9 cellular contexts compared by ENCODE assay signal in the genomic region with DNA sequence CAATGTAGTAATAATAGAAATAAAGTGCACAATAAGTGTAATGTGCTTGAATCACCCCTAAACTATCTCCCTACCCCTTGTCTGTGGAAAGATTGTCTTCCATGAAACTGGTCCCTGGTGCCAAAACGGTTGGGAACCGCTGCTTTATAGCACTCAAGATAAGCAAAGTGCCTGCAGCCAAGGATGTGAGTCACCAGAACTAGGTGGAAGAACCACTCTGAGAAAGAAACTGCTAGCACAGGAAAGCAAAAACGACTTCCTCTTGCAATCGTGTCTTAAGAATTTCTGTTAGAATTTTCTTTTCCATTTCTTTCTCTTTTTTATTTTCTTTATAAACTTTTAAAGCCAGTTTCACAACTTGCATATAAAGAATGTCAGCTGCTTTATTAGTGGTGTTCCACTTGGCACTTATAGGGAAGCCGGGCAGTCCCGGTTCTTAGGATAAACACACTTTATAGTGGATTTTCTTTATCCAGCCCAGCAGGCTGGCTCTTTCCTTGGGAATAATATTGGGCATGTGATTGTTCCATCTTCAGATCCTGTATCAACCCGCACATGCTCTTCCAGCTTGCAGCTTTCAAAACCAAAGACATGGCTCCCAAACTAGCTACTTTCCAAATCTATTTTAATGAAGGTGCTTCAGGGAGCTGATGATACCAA. TPM values are rescaled to one million over a fixed set of nuclear protein-coding genes. Genes with fewer than 3 reads are reported as not detected.
DNase-seq lines count a peak whose midpoint lies in the region; ATAC-seq and TF ChIP-seq lines count a peak whose summit lies in the region.
"Had no signal": no experiment of that assay in that cellular context is flagged by ENCODE, and none has a peak within 500 bp of the region (broad histone marks: within the 10 kb centered on the region; RNA-seq: fewer than 3 reads in every experiment).

No MANE protein-coding gene starts in this region.

- DNase-seq in AG20443 (ENCODE audit: low spot score) (peak; percentile 60), HT-29 (ENCODE audit: low spot score) (peak; percentile 69), adipocyte (ENCODE audit: low read depth) (peak; percentile 84), left colon (peak; percentile 33 to 65), gastrocnemius medialis (no peak), HAP-1 (ENCODE audit: low spot score in 2 of 2) (no peak)
- DNase-seq: stimulated activated naive CD8-positive, alpha-beta T cell treated with anti-CD3 and anti-CD28 coated beads, Interleukin-15, Interleukin-2, amounts not matched to agents 100 U/mL and 50 U/mL, for 24 hours had no signal

- peaks cover 43% of the 10 kb centered on the region for H3K4me1 ChIP-seq in adipocyte (ENCODE audit: control insufficient read depth, insufficient read depth, low read length)
- H3K4me1 ChIP-seq in gastrocnemius medialis, result peaks cover 12 to 19% of the 10 kb centered on the region in 2 donors
- no peaks in the 10 kb centered on the region for H3K4me1 ChIP-seq in HAP-1

- no peak overlapping the region for H3K27ac ChIP-seq in gastrocnemius medialis

- TF ChIP-seq POLR2A in gastrocnemius medialis (IDR thresholded peaks at IDR 0.05), result no peak

- H3K27me3 ChIP-seq in adipocyte (replicated peaks; ENCODE audit: control insufficient read depth, insufficient read depth, low read length), result no peaks in the 10 kb centered on the region
- no peaks in the 10 kb centered on the region for H3K27me3 ChIP-seq in gastrocnemius medialis
- H3K27me3 ChIP-seq in HAP-1 (ENCODE audit: low read depth), result peaks cover 2% of the 10 kb centered on the region; the same call in 1 of the 2 replicates

- ATAC-seq in left colon (peak; percentile 83), gastrocnemius medialis (no peak), GM21786 (IDR thresholded peaks at IDR 0.05; ENCODE audit: unreplicated experiment) (no peak), GM21717 (IDR thresholded peaks at IDR 0.05; ENCODE audit: unreplicated experiment) (no peak)
- ATAC-seq: stimulated activated naive CD8-positive, alpha-beta T cell treated with anti-CD3 and anti-CD28 coated beads, Interleukin-15, Interleukin-2, amounts not matched to agents 100 U/mL and 50 U/mL, for 24 hours had no signal

- in situ Hi-C loops in gastrocnemius medialis (cut with MboI; ENCODE audit: low sequenced_read_pairs in 4 of 4) (no loop called here), HAP-1 (cut with MboI; ENCODE audit: low sequenced_read_pairs) (no loop called here)

- intact Hi-C loops in left colon (cut with DNase I, micrococcal nuclease), result no loop called here
- intact Hi-C loops in gastrocnemius medialis (cut with DNase I; ENCODE audit: low total_unique reads), result no loop called here

- H3K9me3 ChIP-seq in adipocyte (ENCODE audit: control insufficient read depth, low read length) (no peaks in the 10 kb centered on the region), gastrocnemius medialis (no peaks in the 10 kb centered on the region), HAP-1 (no peaks in the 10 kb centered on the region)

- H3K9ac ChIP-seq in adipocyte (ENCODE audit: low read length), result peak overlapping the region; percentile 69

- H3K36me3 ChIP-seq in adipocyte (ENCODE audit: control insufficient read depth, insufficient read depth, low read length, severe bottlenecking) (no peaks in the 10 kb centered on the region), gastrocnemius medialis (no peaks in the 10 kb centered on the region), HAP-1 (replicated peaks) (no peaks in the 10 kb centered on the region)

- H3K4me3 ChIP-seq in adipocyte (ENCODE audit: low read length) (peak overlapping the region; percentile 63), gastrocnemius medialis (no peak overlapping the region), HAP-1 (no peak overlapping the region)

- TF ChIP-seq CTCF in gastrocnemius medialis (IDR thresholded peaks at IDR 0.05 in 4 of 5, conservative IDR thresholded peaks at IDR 0.05 in 1 of 5), result no peak

RNA-seq across cellular contexts. Expression of gene CXCL8, which starts 32.3 kb away (rescaled TPM):
- 2.6 and 4.4 TPM in 2 replicates for total RNA-seq in HT-29 (2014; rRNA removed; shearing (Covaris generic))
- total RNA-seq in left colon (1 to 10 TPM; 1.8 to 1.9 TPM), gastrocnemius medialis (1 to 10 TPM in 2 of 4 donors, under 1 TPM in 2; 0.22 to 1.9 (median 1.3) TPM)

Comparison
In these comparisons a context has a peak if more than half of its experiments do, and no peak if none do; other contexts are left out.
1. DNase-seq: peak in AG20443 (single experiment), HT-29 (single experiment), adipocyte (single experiment) and left colon (2 of 2); none in gastrocnemius medialis (0 of 2) and HAP-1 (0 of 2).